ENCODE assay signal across 13 cellular contexts in genomic region chr2:203689424-203690109, GRCh38. TPM values are rescaled to one million over a fixed set of nuclear protein-coding genes. Genes with fewer than 3 reads are reported as not detected.
A peak's percentile ranks its signal among the peaks of the same experiment; 100 is the strongest.
DNase-seq lines count a peak whose midpoint lies in the region; ATAC-seq, FAIRE-seq and TF ChIP-seq lines count a peak whose summit lies in the region.
"Had no signal": no experiment of that assay in that cellular context is flagged by ENCODE, and none has a peak within 500 bp of the region (broad histone marks: within the 10 kb centered on the region; RNA-seq: fewer than 3 reads in every experiment).

No MANE protein-coding gene starts in this region.

- peak; percentile 19 for DNase-seq in NCI-H526 treated with DMSO at 0.1 percent for 48 hours (lab: John Stamatoyannopoulos, UW)
- no peak for DNase-seq in psoas muscle
- DNase-seq in putamen (ENCODE audit: low spot score): no peak
- no peak for DNase-seq in activated CD4-positive, alpha-beta T cell treated with anti-CD3 and anti-CD28 coated beads, Interleukin-2, amount 10 ng/mL, durations not matched to agents 24 days and 14 days
- DNase-seq in NCI-H2196 treated with DMSO at 0.1 percent for 48 hours (lab: John Stamatoyannopoulos, UW; ENCODE audit: unreplicated experiment): no peak
- DNase-seq in pancreas: no peak

- no peak overlapping the region for H3K4me3 Mint-ChIP-seq in activated CD4-positive, alpha-beta T cell treated with anti-CD3 and anti-CD28 coated beads, Interleukin-2, amount 10 ng/mL, durations not matched to agents 24 days and 14 days
- H3K4me3 Mint-ChIP-seq: activated naive CD8-positive, alpha-beta T cell had no signal

- 65 to 79% (median 70%) methylated on average over 8 of the region's 8 CpGs for WGBS in psoas muscle, 3 donors
- WGBS in pancreas, 2 donors: 51 to 65% methylated on average over 8 of the region's 8 CpGs

- peak overlapping the region; percentile 84 for H3K27ac ChIP-seq in psoas muscle
- no peak overlapping the region for H3K27ac ChIP-seq in pancreas

- peaks cover 11% of the 10 kb centered on the region for H3K4me1 Mint-ChIP-seq in activated CD4-positive, alpha-beta T cell treated with anti-CD3 and anti-CD28 coated beads, Interleukin-2, amount 10 ng/mL, durations not matched to agents 24 days and 14 days

- H3K4me3 ChIP-seq in psoas muscle: no peak overlapping the region
- H3K4me3 ChIP-seq in pancreas: no peak overlapping the region

- peaks cover 2% of the 10 kb centered on the region for H3K27me3 Mint-ChIP-seq in activated CD4-positive, alpha-beta T cell treated with anti-CD3 and anti-CD28 coated beads, Interleukin-2, amount 10 ng/mL, durations not matched to agents 24 days and 14 days
- H3K27me3 Mint-ChIP-seq: activated naive CD8-positive, alpha-beta T cell had no signal

- TF ChIP-seq CTCF in psoas muscle (IDR thresholded peaks at IDR 0.05) (no peak), pancreas (IDR thresholded peaks at IDR 0.05) (no peak)

- no peaks in the 10 kb centered on the region for H3K36me3 ChIP-seq in psoas muscle (ENCODE audit: insufficient read depth in 1 of 2, low read depth in 1 of 2)
- H3K36me3 ChIP-seq in pancreas: no peaks in the 10 kb centered on the region

- peaks cover 62% of the 10 kb centered on the region for H3K4me1 ChIP-seq in psoas muscle
- no peaks in the 10 kb centered on the region for H3K4me1 ChIP-seq in pancreas

- no peaks in the 10 kb centered on the region for H3K27me3 ChIP-seq in psoas muscle (ENCODE audit: insufficient read depth in 3 of 3, low read length in 2 of 3)
- H3K27me3 ChIP-seq in pancreas: no peaks in the 10 kb centered on the region

- H3K9me3 ChIP-seq in psoas muscle: no peaks in the 10 kb centered on the region
- H3K9me3 ChIP-seq in pancreas: no peaks in the 10 kb centered on the region

- no peaks in the 10 kb centered on the region for H3K36me3 Mint-ChIP-seq in activated CD4-positive, alpha-beta T cell treated with anti-CD3 and anti-CD28 coated beads, Interleukin-2, amount 10 ng/mL, durations not matched to agents 24 days and 14 days (ENCODE audit: low read depth)
- H3K36me3 Mint-ChIP-seq: activated naive CD8-positive, alpha-beta T cell had no signal

- no peak for FAIRE-seq in pancreas (lab: Jason Lieb, UNC)
- FAIRE-seq: endothelial cell of umbilical vein, keratinocyte had no signal

- ATAC-seq in GM18873 (IDR thresholded peaks at IDR 0.05; ENCODE audit: low FRiP score, unreplicated experiment) (peak; percentile 49), GM21825 (IDR thresholded peaks at IDR 0.05; ENCODE audit: unreplicated experiment) (peak; percentile 37), psoas muscle (no peak), pancreas (no peak)

- intact Hi-C loops in psoas muscle (cut with DNase I) (loop anchor here in 1 of 2 donors (5.0 to 10.0 kb wide), 3 partner anchors 43 to 215 kb away; no protein-coding TSS in a partner anchor), pancreas (cut with DNase I) (no loop called here)
- intact Hi-C loops in activated CD4-positive, alpha-beta T cell treated with anti-CD3 and anti-CD28 coated beads, Interleukin-2, amount 10 ng/mL, durations not matched to agents 24 days and 14 days (cut with micrococcal nuclease): no loop called here

- no peak overlapping the region for H3K27ac Mint-ChIP-seq in activated CD4-positive, alpha-beta T cell treated with anti-CD3 and anti-CD28 coated beads, Interleukin-2, amount 10 ng/mL, durations not matched to agents 24 days and 14 days
- H3K27ac Mint-ChIP-seq: activated naive CD8-positive, alpha-beta T cell had no signal

- H3K9me3 Mint-ChIP-seq in activated CD4-positive, alpha-beta T cell treated with anti-CD3 and anti-CD28 coated beads, Interleukin-2, amount 10 ng/mL, durations not matched to agents 24 days and 14 days: peaks cover 7% of the 10 kb centered on the region

RNA-seq across cellular contexts. Expression of gene CD28, which starts 16.9 kb away (rescaled TPM):
- total RNA-seq in psoas muscle (under 1 TPM; 0.17 to 0.71 (median 0.45) TPM), pancreas (under 1 TPM; 0.21 to 0.63 (median 0.30) TPM)
- polyA plus RNA-seq in psoas muscle (under 1 TPM; 0.01 to 0.09 (median 0.03) TPM), pancreas (under 1 TPM in 1 of 2 donors, not detected in 1; 0.08 TPM)
- total RNA-seq in activated CD4-positive, alpha-beta T cell treated with anti-CD3 and anti-CD28 coated beads, Interleukin-2, amount 10 ng/mL, durations not matched to agents 24 days and 14 days: 130 and 132 TPM in 2 replicates
- total RNA-seq: G401, H7 had no signal
- polyA plus RNA-seq: endothelial cell of umbilical vein had no signal

Comparison
In these comparisons a context has a peak if more than half of its experiments do, and no peak if none do; other contexts are left out.
1. ATAC-seq: peak in GM18873 (single experiment) and GM21825 (single experiment); none in psoas muscle (0 of 4) and pancreas (0 of 4).
2. RNA of gene CD28, which starts 16.9 kb away (total RNA-seq): 130 to 132 TPM in activated CD4-positive, alpha-beta T cell treated with anti-CD3 and anti-CD28 coated beads, Interleukin-2, amount 10 ng/mL, durations not matched to agents 24 days and 14 days; 0.17 to 0.71 TPM in psoas muscle and 0.21 to 0.63 TPM in pancreas; every median in the first group is over 10 times any median in the second.